ENCODE assay signal across 1 cellular context in the genomic region with DNA sequence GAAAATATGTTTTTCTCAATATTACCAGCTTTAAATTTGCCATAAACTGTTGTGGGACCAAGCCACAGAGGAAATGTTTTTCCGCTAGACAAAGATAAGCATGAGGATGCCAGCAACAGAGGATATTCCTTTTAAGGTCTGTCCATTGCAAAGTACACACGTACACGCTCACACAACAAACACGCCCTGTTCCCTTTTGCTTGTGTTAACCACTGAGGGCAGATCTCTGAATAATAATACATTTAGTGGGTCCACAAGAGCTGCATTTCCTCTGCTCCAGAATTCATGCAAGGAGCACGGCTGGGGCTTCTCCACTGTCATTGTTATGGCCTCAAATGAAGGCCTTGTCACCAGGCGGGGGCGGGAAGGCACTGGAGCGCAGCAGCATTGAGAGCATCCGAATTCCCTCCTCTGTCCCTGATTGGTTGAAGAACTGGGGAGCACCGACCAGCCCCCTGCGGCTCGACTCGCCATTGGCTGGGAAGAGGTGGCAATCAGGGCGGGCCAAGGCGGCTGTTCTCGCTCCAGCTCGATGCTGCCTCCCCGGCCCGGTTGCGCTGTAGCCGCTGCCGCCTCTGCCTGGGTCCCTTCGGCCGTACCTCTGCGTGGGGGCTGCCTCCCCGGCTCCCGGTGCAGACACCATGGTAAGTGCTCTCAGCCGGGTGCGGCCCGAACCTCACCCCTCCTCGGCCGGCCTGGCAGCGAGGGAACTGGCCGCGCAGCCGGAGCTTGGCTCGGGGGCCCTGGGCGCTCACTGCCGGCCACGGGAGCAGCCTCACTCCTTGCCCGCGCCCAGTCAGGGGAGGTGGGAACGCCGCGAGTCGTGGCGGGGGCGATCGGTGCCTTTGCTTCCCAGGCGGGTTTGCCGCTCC.
TF ChIP-seq lines count a peak whose summit lies in the region.

A gene (plus strand): TSS at position 522 of the 872 bp plus-strand sequence. CDS start 120 bp downstream, at position 642.

TF ChIP-seq in GM12878, 131 proteins besides CTCF, POLR2A, EP300 and RAD21 (continued from another document and continues in another):
- TF ChIP-seq, protein P1, sequence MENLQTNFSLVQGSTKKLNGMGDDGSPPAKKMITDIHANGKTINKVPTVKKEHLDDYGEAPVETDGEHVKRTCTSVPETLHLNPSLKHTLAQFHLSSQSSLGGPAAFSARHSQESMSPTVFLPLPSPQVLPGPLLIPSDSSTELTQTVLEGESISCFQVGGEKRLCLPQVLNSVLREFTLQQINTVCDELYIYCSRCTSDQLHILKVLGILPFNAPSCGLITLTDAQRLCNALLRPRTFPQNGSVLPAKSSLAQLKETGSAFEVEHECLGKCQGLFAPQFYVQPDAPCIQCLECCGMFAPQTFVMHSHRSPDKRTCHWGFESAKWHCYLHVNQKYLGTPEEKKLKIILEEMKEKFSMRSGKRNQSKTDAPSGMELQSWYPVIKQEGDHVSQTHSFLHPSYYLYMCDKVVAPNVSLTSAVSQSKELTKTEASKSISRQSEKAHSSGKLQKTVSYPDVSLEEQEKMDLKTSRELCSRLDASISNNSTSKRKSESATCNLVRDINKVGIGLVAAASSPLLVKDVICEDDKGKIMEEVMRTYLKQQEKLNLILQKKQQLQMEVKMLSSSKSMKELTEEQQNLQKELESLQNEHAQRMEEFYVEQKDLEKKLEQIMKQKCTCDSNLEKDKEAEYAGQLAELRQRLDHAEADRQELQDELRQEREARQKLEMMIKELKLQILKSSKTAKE (IDR thresholded peaks at IDR 0.05; ENCODE audit: low read depth, poor library complexity, severe bottlenecking), result no peak
- peak; percentile 36; the same call in 1 of the 2 replicates for TF ChIP-seq HDGF (IDR thresholded peaks at IDR 0.05)
- TF ChIP-seq GATAD2B (conservative IDR thresholded peaks at IDR 0.05; ENCODE audit: low read depth), result peak; percentile 71
- no peak for TF ChIP-seq ASH2L (IDR thresholded peaks at IDR 0.05; ENCODE audit: borderline replicate concordance, low read depth)
- 0 out of 2 replicates have a peak, but pooled peaks have one; percentile 38 for TF ChIP-seq ZNF217 (IDR thresholded peaks at IDR 0.05)
- peak; percentile 72; the same call in 1 of the 2 replicates for TF ChIP-seq RB1 (IDR thresholded peaks at IDR 0.05; ENCODE audit: borderline replicate concordance)
- TF ChIP-seq SMARCA5 (IDR thresholded peaks at IDR 0.05), result peak; percentile 77; the same call in 1 of the 2 replicates
- peak; percentile 89 for TF ChIP-seq CHD2 (IDR thresholded peaks at IDR 0.05; ENCODE audit: borderline replicate concordance, low read depth, low read length)
- TF ChIP-seq, protein P2, sequence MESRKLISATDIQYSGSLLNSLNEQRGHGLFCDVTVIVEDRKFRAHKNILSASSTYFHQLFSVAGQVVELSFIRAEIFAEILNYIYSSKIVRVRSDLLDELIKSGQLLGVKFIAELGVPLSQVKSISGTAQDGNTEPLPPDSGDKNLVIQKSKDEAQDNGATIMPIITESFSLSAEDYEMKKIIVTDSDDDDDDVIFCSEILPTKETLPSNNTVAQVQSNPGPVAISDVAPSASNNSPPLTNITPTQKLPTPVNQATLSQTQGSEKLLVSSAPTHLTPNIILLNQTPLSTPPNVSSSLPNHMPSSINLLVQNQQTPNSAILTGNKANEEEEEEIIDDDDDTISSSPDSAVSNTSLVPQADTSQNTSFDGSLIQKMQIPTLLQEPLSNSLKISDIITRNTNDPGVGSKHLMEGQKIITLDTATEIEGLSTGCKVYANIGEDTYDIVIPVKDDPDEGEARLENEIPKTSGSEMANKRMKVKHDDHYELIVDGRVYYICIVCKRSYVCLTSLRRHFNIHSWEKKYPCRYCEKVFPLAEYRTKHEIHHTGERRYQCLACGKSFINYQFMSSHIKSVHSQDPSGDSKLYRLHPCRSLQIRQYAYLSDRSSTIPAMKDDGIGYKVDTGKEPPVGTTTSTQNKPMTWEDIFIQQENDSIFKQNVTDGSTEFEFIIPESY (IDR thresholded peaks at IDR 0.05), result peak; percentile 76
- peak; percentile 17; the same call in 1 of the 2 replicates for TF ChIP-seq SMC3 (IDR thresholded peaks at IDR 0.05; ENCODE audit: borderline replicate concordance, low read length)
- TF ChIP-seq, protein P3, sequence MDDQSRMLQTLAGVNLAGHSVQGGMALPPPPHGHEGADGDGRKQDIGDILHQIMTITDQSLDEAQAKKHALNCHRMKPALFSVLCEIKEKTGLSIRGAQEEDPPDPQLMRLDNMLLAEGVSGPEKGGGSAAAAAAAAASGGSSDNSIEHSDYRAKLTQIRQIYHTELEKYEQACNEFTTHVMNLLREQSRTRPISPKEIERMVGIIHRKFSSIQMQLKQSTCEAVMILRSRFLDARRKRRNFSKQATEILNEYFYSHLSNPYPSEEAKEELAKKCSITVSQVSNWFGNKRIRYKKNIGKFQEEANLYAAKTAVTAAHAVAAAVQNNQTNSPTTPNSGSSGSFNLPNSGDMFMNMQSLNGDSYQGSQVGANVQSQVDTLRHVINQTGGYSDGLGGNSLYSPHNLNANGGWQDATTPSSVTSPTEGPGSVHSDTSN (IDR thresholded peaks at IDR 0.05; ENCODE audit: insufficient replicate concordance, low read depth, low read length), result peak; percentile 91
- TF ChIP-seq, protein P4, sequence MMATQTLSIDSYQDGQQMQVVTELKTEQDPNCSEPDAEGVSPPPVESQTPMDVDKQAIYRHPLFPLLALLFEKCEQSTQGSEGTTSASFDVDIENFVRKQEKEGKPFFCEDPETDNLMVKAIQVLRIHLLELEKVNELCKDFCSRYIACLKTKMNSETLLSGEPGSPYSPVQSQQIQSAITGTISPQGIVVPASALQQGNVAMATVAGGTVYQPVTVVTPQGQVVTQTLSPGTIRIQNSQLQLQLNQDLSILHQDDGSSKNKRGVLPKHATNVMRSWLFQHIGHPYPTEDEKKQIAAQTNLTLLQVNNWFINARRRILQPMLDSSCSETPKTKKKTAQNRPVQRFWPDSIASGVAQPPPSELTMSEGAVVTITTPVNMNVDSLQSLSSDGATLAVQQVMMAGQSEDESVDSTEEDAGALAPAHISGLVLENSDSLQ (IDR thresholded peaks at IDR 0.05), result peak; percentile 97
- peak; percentile 9 to 21; a peak in 1 of 4 replicates for TF ChIP-seq IKZF2 (IDR thresholded peaks at IDR 0.05)
- TF ChIP-seq, protein P5, sequence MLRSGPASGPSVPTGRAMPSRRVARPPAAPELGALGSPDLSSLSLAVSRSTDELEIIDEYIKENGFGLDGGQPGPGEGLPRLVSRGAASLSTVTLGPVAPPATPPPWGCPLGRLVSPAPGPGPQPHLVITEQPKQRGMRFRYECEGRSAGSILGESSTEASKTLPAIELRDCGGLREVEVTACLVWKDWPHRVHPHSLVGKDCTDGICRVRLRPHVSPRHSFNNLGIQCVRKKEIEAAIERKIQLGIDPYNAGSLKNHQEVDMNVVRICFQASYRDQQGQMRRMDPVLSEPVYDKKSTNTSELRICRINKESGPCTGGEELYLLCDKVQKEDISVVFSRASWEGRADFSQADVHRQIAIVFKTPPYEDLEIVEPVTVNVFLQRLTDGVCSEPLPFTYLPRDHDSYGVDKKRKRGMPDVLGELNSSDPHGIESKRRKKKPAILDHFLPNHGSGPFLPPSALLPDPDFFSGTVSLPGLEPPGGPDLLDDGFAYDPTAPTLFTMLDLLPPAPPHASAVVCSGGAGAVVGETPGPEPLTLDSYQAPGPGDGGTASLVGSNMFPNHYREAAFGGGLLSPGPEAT (IDR thresholded peaks at IDR 0.05; ENCODE audit: low read depth), result peak; percentile 19; the same call in 1 of the 2 replicates
- TF ChIP-seq MEF2A (IDR thresholded peaks at IDR 0.05; ENCODE audit: insufficient read depth, low read depth, low read length), result no peak
- peak; percentile 59; the same call in 1 of the 2 replicates for TF ChIP-seq RFX5 (IDR thresholded peaks at IDR 0.05; ENCODE audit: low read depth, low read length)
- peak; percentile 23 for TF ChIP-seq FOS (IDR thresholded peaks at IDR 0.05; ENCODE audit: borderline replicate concordance, extremely low read depth, insufficient read length)
- peak; percentile 10 for TF ChIP-seq RELA (IDR thresholded peaks at IDR 0.05; ENCODE audit: borderline replicate concordance, partially characterized antibody)
- TF ChIP-seq DPF2 (IDR thresholded peaks at IDR 0.05), result peak; percentile 73
- no peak for TF ChIP-seq SMAD5 (IDR thresholded peaks at IDR 0.05; ENCODE audit: low read depth)
- peak; percentile 86 for TF ChIP-seq LARP7 (IDR thresholded peaks at IDR 0.05)
- TF ChIP-seq PAX5 (IDR thresholded peaks at IDR 0.05; ENCODE audit: borderline replicate concordance, low read depth, low read length), result peak; percentile 81
- TF ChIP-seq SP1 (IDR thresholded peaks at IDR 0.05; ENCODE audit: low read depth, low read length), result peak; percentile 90
- no peak for TF ChIP-seq RAD51 (IDR thresholded peaks at IDR 0.05)
- peak in 1 of 2 experiments; percentile 82; a peak in 2 of 3 replicates for TF ChIP-seq EGR1 (IDR thresholded peaks at IDR 0.05; ENCODE audit: borderline replicate concordance in 1 of 2, low read depth in 2 of 2, low read length in 2 of 2)
- TF ChIP-seq, protein P6, sequence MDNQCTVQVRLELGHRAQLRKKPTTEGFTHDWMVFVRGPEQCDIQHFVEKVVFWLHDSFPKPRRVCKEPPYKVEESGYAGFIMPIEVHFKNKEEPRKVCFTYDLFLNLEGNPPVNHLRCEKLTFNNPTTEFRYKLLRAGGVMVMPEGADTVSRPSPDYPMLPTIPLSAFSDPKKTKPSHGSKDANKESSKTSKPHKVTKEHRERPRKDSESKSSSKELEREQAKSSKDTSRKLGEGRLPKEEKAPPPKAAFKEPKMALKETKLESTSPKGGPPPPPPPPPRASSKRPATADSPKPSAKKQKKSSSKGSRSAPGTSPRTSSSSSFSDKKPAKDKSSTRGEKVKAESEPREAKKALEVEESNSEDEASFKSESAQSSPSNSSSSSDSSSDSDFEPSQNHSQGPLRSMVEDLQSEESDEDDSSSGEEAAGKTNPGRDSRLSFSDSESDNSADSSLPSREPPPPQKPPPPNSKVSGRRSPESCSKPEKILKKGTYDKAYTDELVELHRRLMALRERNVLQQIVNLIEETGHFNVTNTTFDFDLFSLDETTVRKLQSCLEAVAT (IDR thresholded peaks at IDR 0.05), result peak; percentile 80
- TF ChIP-seq, protein P7, sequence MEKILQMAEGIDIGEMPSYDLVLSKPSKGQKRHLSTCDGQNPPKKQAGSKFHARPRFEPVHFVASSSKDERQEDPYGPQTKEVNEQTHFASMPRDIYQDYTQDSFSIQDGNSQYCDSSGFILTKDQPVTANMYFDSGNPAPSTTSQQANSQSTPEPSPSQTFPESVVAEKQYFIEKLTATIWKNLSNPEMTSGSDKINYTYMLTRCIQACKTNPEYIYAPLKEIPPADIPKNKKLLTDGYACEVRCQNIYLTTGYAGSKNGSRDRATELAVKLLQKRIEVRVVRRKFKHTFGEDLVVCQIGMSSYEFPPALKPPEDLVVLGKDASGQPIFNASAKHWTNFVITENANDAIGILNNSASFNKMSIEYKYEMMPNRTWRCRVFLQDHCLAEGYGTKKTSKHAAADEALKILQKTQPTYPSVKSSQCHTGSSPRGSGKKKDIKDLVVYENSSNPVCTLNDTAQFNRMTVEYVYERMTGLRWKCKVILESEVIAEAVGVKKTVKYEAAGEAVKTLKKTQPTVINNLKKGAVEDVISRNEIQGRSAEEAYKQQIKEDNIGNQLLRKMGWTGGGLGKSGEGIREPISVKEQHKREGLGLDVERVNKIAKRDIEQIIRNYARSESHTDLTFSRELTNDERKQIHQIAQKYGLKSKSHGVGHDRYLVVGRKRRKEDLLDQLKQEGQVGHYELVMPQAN (conservative IDR thresholded peaks at IDR 0.05), result peak; percentile 51; the same call in 1 of the 2 replicates
- TF ChIP-seq CREB1 (IDR thresholded peaks at IDR 0.05; ENCODE audit: low read depth), result peak; percentile 28; the same call in 1 of the 2 replicates
- TF ChIP-seq, protein P8, sequence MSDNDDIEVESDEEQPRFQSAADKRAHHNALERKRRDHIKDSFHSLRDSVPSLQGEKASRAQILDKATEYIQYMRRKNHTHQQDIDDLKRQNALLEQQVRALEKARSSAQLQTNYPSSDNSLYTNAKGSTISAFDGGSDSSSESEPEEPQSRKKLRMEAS (IDR thresholded peaks at IDR 0.05; ENCODE audit: low read depth, low read length), result peak; percentile 63; the same call in 1 of the 2 replicates
- TF ChIP-seq, protein P9, sequence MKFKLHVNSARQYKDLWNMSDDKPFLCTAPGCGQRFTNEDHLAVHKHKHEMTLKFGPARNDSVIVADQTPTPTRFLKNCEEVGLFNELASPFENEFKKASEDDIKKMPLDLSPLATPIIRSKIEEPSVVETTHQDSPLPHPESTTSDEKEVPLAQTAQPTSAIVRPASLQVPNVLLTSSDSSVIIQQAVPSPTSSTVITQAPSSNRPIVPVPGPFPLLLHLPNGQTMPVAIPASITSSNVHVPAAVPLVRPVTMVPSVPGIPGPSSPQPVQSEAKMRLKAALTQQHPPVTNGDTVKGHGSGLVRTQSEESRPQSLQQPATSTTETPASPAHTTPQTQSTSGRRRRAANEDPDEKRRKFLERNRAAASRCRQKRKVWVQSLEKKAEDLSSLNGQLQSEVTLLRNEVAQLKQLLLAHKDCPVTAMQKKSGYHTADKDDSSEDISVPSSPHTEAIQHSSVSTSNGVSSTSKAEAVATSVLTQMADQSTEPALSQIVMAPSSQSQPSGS (IDR thresholded peaks at IDR 0.05; ENCODE audit: low read length), result no peak
- TF ChIP-seq NRF1 (conservative IDR thresholded peaks at IDR 0.05; ENCODE audit: low read depth, low read length), result no peak
- no peak for TF ChIP-seq SPI1 (IDR thresholded peaks at IDR 0.05; ENCODE audit: borderline replicate concordance, insufficient read depth, low read depth, low read length)
- TF ChIP-seq, protein P10, sequence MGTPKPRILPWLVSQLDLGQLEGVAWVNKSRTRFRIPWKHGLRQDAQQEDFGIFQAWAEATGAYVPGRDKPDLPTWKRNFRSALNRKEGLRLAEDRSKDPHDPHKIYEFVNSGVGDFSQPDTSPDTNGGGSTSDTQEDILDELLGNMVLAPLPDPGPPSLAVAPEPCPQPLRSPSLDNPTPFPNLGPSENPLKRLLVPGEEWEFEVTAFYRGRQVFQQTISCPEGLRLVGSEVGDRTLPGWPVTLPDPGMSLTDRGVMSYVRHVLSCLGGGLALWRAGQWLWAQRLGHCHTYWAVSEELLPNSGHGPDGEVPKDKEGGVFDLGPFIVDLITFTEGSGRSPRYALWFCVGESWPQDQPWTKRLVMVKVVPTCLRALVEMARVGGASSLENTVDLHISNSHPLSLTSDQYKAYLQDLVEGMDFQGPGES (IDR thresholded peaks at IDR 0.05), result peak; percentile 68
- no peak; a peak in 1 of 4 replicates for TF ChIP-seq BHLHE40 (IDR thresholded peaks at IDR 0.05; ENCODE audit: borderline replicate concordance in 1 of 2, low read depth in 2 of 2, low read length in 1 of 2)
